Comparison of ENCODE assay signal across 21 cellular contexts in the genomic region with DNA sequence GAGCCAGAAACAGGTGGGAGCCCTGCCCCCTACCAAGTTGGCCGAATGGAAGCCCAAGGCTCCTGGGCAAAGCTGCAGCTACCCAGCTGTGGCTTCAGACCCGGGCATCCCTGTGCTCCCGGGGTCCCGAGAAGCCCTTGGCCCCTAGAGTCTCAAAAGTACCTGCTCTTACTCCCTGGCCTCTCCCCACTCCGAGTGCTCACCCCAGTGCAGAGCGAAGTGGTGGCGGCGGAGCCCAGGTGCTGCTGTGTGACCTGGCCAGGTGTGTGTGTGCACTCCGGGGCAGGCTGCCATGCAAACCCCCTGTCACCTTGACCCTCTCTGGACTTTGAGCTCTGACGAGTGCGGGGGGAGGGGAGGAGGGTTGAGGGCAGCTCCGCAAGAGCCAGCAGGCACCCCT.
A peak's percentile ranks its signal among the peaks of the same experiment; 100 is the strongest.
DNase-seq lines count a peak whose midpoint lies in the region; ATAC-seq, FAIRE-seq and TF ChIP-seq lines count a peak whose summit lies in the region.
"Had no signal": no experiment of that assay in that cellular context is flagged by ENCODE, and none has a peak within 500 bp of the region (broad histone marks: within the 10 kb centered on the region; RNA-seq: fewer than 3 reads in every experiment).

No MANE protein-coding gene starts in this region.

- no peak overlapping the region for H3K27ac Mint-ChIP-seq in MCF 10A (ENCODE audit: low read depth, unreplicated experiment)
- H3K27ac Mint-ChIP-seq: B cell; CD4-positive, alpha-beta T cell had no signal

- H3K4me1 Mint-ChIP-seq in MCF 10A (ENCODE audit: insufficient read depth, unreplicated experiment), result peaks cover 10% of the 10 kb centered on the region
- H3K4me1 Mint-ChIP-seq: B cell had no signal

- H3K4me3 ChIP-seq in right cardiac atrium (ENCODE audit: low read length), result no peak overlapping the region
- no peak overlapping the region for H3K4me3 ChIP-seq in right atrium auricular region
- H3K4me3 ChIP-seq in kidney (ENCODE audit: low read length in 2 of 2), result no peak overlapping the region
- no peak overlapping the region for H3K4me3 ChIP-seq in neuronal stem cell (ENCODE audit: low read length in 2 of 2)
- no peak overlapping the region for H3K4me3 ChIP-seq in upper lobe of right lung
- H3K4me3 ChIP-seq in SJCRH30, result no peak overlapping the region

- H3K9me3 ChIP-seq in right cardiac atrium (ENCODE audit: control insufficient read depth, low read length) (no peaks in the 10 kb centered on the region), right atrium auricular region (no peaks in the 10 kb centered on the region), kidney (ENCODE audit: control insufficient read depth in 1 of 2, low read length in 2 of 2) (no peaks in the 10 kb centered on the region), neuronal stem cell (replicated peaks in 1 of 2; ENCODE audit: control insufficient read depth in 2 of 2, insufficient read depth in 1 of 2, low read depth in 1 of 2, low read length in 2 of 2) (no peaks in the 10 kb centered on the region), upper lobe of right lung (no peaks in the 10 kb centered on the region), SJCRH30 (replicated peaks) (no peaks in the 10 kb centered on the region)

- no peaks in the 10 kb centered on the region for H3K36me3 Mint-ChIP-seq in MCF 10A (ENCODE audit: insufficient read depth, unreplicated experiment)

- no peak overlapping the region for H4K91ac ChIP-seq in neuronal stem cell (ENCODE audit: low read depth, low read length, poor library complexity)

- no peak overlapping the region for H2AFZ ChIP-seq in neuronal stem cell (ENCODE audit: low read length)

- no peak overlapping the region for H3K4ac ChIP-seq in neuronal stem cell (ENCODE audit: low read length)

- H3K9ac ChIP-seq in kidney (ENCODE audit: low read length in 2 of 2) (no peak overlapping the region), neuronal stem cell (ENCODE audit: low read depth, low read length, poor library complexity) (no peak overlapping the region)

- intact Hi-C loops in right cardiac atrium (cut with DNase I), result no loop called here
- intact Hi-C loops in kidney (cut with DNase I), result no loop called here
- intact Hi-C loops in upper lobe of right lung (cut with DNase I), result no loop called here
- intact Hi-C loops in MCF 10A (cut with micrococcal nuclease), result no loop called here

- no peak for TF ChIP-seq CTCF in right atrium auricular region (IDR thresholded peaks at IDR 0.05)
- no peak for TF ChIP-seq CTCF in kidney (IDR thresholded peaks at IDR 0.05; ENCODE audit: borderline replicate concordance, extremely low read depth, insufficient read depth)
- TF ChIP-seq CTCF in upper lobe of right lung (IDR thresholded peaks at IDR 0.05), result no peak
- no peak for TF ChIP-seq CTCF in MCF 10A (IDR thresholded peaks at IDR 0.05; ENCODE audit: unreplicated experiment)

- peak overlapping the region; percentile 82 for H2BK5ac ChIP-seq in neuronal stem cell (ENCODE audit: low read length)

- H3K27ac ChIP-seq in right cardiac atrium (ENCODE audit: low read length) (no peak overlapping the region), right atrium auricular region (no peak overlapping the region), kidney (ENCODE audit: low read depth in 2 of 2, low read length in 2 of 2) (no peak overlapping the region), neuronal stem cell (replicated peaks; ENCODE audit: low read length) (no peak overlapping the region), upper lobe of right lung (no peak overlapping the region), SJCRH30 (no peak overlapping the region)
- H3K27ac ChIP-seq: HL-60 had no signal

- CTCF ChIA-PET in MCF 10A (lab: Yijun Ruan, JAX), result interaction anchor here (0.9 to 1.0 kb wide), 2 partner anchors 9 to 10 kb away, joined by 3 read pairs; no protein-coding TSS in a partner anchor

- POLR2A ChIA-PET in MCF 10A (lab: Yijun Ruan, JAX), result no interaction called here

- H2BK15ac ChIP-seq in neuronal stem cell (ENCODE audit: low read length), result no peak overlapping the region

- no peaks in the 10 kb centered on the region for H3K27me3 ChIP-seq in right cardiac atrium (ENCODE audit: control insufficient read depth, insufficient read depth)
- H3K27me3 ChIP-seq in right atrium auricular region, result no peaks in the 10 kb centered on the region
- no peaks in the 10 kb centered on the region for H3K27me3 ChIP-seq in neuronal stem cell (ENCODE audit: control insufficient read depth in 3 of 3, insufficient read depth in 3 of 3, low read depth in 1 of 3, low read length in 3 of 3)
- H3K27me3 ChIP-seq in upper lobe of right lung, result no peaks in the 10 kb centered on the region
- no peaks in the 10 kb centered on the region for H3K27me3 ChIP-seq in SJCRH30

- peaks cover 31% of the 10 kb centered on the region for H3K27me3 Mint-ChIP-seq in MCF 10A (ENCODE audit: insufficient read depth, unreplicated experiment)
- H3K27me3 Mint-ChIP-seq: B cell; CD4-positive, alpha-beta T cell had no signal

- no peaks in the 10 kb centered on the region for H3K9me3 Mint-ChIP-seq in MCF 10A (ENCODE audit: unreplicated experiment)
- H3K9me3 Mint-ChIP-seq: CD4-positive, alpha-beta T cell had no signal

- H3K23ac ChIP-seq in neuronal stem cell (ENCODE audit: low read depth, low read length, poor library complexity), result peak overlapping the region; percentile 65

- H4K8ac ChIP-seq in neuronal stem cell (ENCODE audit: low read depth, low read length), result no peak overlapping the region

- no peaks in the 10 kb centered on the region for H3K36me3 ChIP-seq in right atrium auricular region
- no peaks in the 10 kb centered on the region for H3K36me3 ChIP-seq in kidney (ENCODE audit: control insufficient read depth in 1 of 2, insufficient read depth in 2 of 2, low read length in 2 of 2)
- H3K36me3 ChIP-seq in neuronal stem cell (replicated peaks in 1 of 2; ENCODE audit: control insufficient read depth in 2 of 2, insufficient read depth in 2 of 2, low read length in 2 of 2), result no peaks in the 10 kb centered on the region
- H3K36me3 ChIP-seq in upper lobe of right lung, result no peaks in the 10 kb centered on the region
- no peaks in the 10 kb centered on the region for H3K36me3 ChIP-seq in SJCRH30

- H3K4me1 ChIP-seq in right cardiac atrium (ENCODE audit: control insufficient read depth, insufficient read depth, low read length) (no peaks in the 10 kb centered on the region), right atrium auricular region (no peaks in the 10 kb centered on the region), kidney (ENCODE audit: control insufficient read depth in 1 of 2, insufficient read depth in 1 of 2, low read depth in 1 of 2, low read length in 2 of 2) (peaks cover 0 to 2% of the 10 kb centered on the region in 2 donors), neuronal stem cell (ENCODE audit: control insufficient read depth in 2 of 2, insufficient read depth in 1 of 2, low read depth in 1 of 2, low read length in 2 of 2) (no peaks in the 10 kb centered on the region), upper lobe of right lung (no peaks in the 10 kb centered on the region), SJCRH30 (peaks cover 9% of the 10 kb centered on the region; the same call in 1 of the 2 replicates)

- no peak overlapping the region for H3K18ac ChIP-seq in neuronal stem cell (ENCODE audit: low read length)

- peak overlapping the region; percentile 35 for H2AK5ac ChIP-seq in neuronal stem cell (ENCODE audit: low read depth, low read length)

- no peak for FAIRE-seq in kidney (lab: Jason Lieb, UNC)
- FAIRE-seq: G401.6, GM12892, GM19239 had no signal

- H3K79me1 ChIP-seq in neuronal stem cell (ENCODE audit: low read depth, low read length), result no peaks in the 10 kb centered on the region

- DNase-seq in right cardiac atrium, result peak in 2 of 3 donors; percentile 18 to 33
- no peak for DNase-seq in right atrium auricular region (ENCODE audit: low spot score)
- DNase-seq in kidney, result peak; percentile 56
- no peak for DNase-seq in neuronal stem cell (ENCODE audit: low spot score)
- DNase-seq in upper lobe of right lung, result peak; percentile 36
- DNase-seq in stimulated activated CD4-positive, alpha-beta T cell treated with anti-CD3 and anti-CD28 coated beads, Interleukin-2, amount 100 ng/mL, for 48 hours, result no peak
- no peak for DNase-seq in SJCRH30
- DNase-seq in MCF 10A (ENCODE audit: unreplicated experiment), result no peak
- DNase-seq: ACHN; C1 segment of cervical spinal cord; Calu3; CD4-positive, alpha-beta T cell; DMS153; DMS79 treated with DMSO at 0.1 percent for 48 hours; EL had no signal

- H2BK12ac ChIP-seq in neuronal stem cell (ENCODE audit: low read length), result peak overlapping the region; percentile 90

- H3K4me2 ChIP-seq in neuronal stem cell (ENCODE audit: insufficient read depth, low read length, poor library complexity, severe bottlenecking), result no peak overlapping the region

- WGBS in right cardiac atrium, result 86% methylated on average over 12 of the region's 12 CpGs
- no CpG with 5 or more reads among the region's 12 CpGs for WGBS in neuronal stem cell (ENCODE audit: extremely low coverage in 2 of 2, insufficient read length in 2 of 2, insufficient replicate concordance in 1 of 2), 2 donors

- no peak for ATAC-seq in right cardiac atrium
- ATAC-seq in upper lobe of right lung, result peak; percentile 35
- ATAC-seq: HCT116 had no signal

- no peak overlapping the region for H3K4me3 Mint-ChIP-seq in MCF 10A (ENCODE audit: unreplicated experiment)
- H3K4me3 Mint-ChIP-seq: B cell; CD4-positive, alpha-beta T cell had no signal

- no peak overlapping the region for H2BK120ac ChIP-seq in neuronal stem cell (ENCODE audit: low read depth, low read length)

- no TSS peak for BruUV-seq in MCF 10A (replicated peaks; lab: Mats Ljungman, UMichigan)

- H3K14ac ChIP-seq in neuronal stem cell (ENCODE audit: low read length), result peak overlapping the region; percentile 8

Comparison
In these comparisons a context has a peak if more than half of its experiments do, and no peak if none do; other contexts are left out.
1. DNase-seq: peak in right cardiac atrium (2 of 3), kidney (single experiment) and upper lobe of right lung (single experiment); none in right atrium auricular region (single experiment), neuronal stem cell (single experiment), stimulated activated CD4-positive, alpha-beta T cell treated with anti-CD3 and anti-CD28 coated beads, Interleukin-2, amount 100 ng/mL, for 48 hours (0 of 2), SJCRH30 (0 of 2) and MCF 10A (single experiment).